In genomic region chr2:32925976-32926707, GRCh38 we compare ENCODE assay signal across 16 cellular contexts. TPM values are rescaled to one million over a fixed set of nuclear protein-coding genes. Genes with fewer than 3 reads are reported as not detected.
"Had no signal": no experiment of that assay in that cellular context is flagged by ENCODE, and none has a peak within 500 bp of the region (broad histone marks: within the 10 kb centered on the region; RNA-seq: fewer than 3 reads in every experiment).

No MANE protein-coding gene starts in this region.

- H3K36me3 ChIP-seq: colonic mucosa, heart left ventricle, right lobe of liver, spleen, uterus had no signal

- H3K4me3 ChIP-seq: colonic mucosa, heart left ventricle, lung, psoas muscle, right lobe of liver, spleen, uterus had no signal

- H3K9me3 ChIP-seq: colonic mucosa, heart left ventricle, psoas muscle, right lobe of liver, spleen, uterus had no signal

- ATAC-seq: left colon; naive thymus-derived CD8-positive, alpha-beta T cell; psoas muscle had no signal

- H3K27ac ChIP-seq: colonic mucosa, heart left ventricle, psoas muscle, right lobe of liver, spleen, uterus had no signal

- H3K27me3 ChIP-seq: colonic mucosa, heart left ventricle, right lobe of liver, uterus had no signal

- DNase-seq: colonic mucosa; effector CD8-positive, alpha-beta T cell; left colon; left ventricle myocardium superior; naive thymus-derived CD8-positive, alpha-beta T cell; psoas muscle; retina; right lobe of liver; spleen; stimulated activated CD4-positive, alpha-beta T cell treated with anti-CD3 and anti-CD28 coated beads, Interleukin-15, amount 100 ng/mL, for 24 hours; stimulated activated CD4-positive, alpha-beta T cell treated with anti-CD3 and anti-CD28 coated beads, Interleukin-1b, Interleukin-23, amount 100 ng/mL, for 48 hours; stimulated activated CD4-positive, alpha-beta T cell treated with anti-CD3 and anti-CD28 coated beads, Interleukin-4, amount 100 ng/mL, for 4 hours; stimulated activated naive CD4-positive, alpha-beta T cell treated with Interleukin-2 at 50 U/mL for 16 hours; uterus had no signal

- H3K4me1 ChIP-seq: colonic mucosa, psoas muscle, right lobe of liver, spleen, uterus had no signal

RNA-seq across cellular contexts. Expression of gene LTBP1, which starts 20.6 kb away (rescaled TPM):
- total RNA-seq: naive thymus-derived CD8-positive, alpha-beta T cell had no signal
